In genomic region chr6:21522773-21523490, GRCh38 we compare ENCODE assay signal across 1 cellular context.
TF ChIP-seq lines count a peak whose summit lies in the region.

No MANE protein-coding gene starts in this region.

TF ChIP-seq in HCT116, 20 proteins besides CTCF, POLR2A, EP300 and RAD21 (continued from another document):
- TF ChIP-seq ZBTB33 (IDR thresholded peaks at IDR 0.05; ENCODE audit: extremely low read depth, insufficient replicate concordance, low read length) (no peak), SP1 (IDR thresholded peaks at IDR 0.05; ENCODE audit: low read depth) (no peak)
